8 cellular contexts compared by ENCODE assay signal in the genomic region with DNA sequence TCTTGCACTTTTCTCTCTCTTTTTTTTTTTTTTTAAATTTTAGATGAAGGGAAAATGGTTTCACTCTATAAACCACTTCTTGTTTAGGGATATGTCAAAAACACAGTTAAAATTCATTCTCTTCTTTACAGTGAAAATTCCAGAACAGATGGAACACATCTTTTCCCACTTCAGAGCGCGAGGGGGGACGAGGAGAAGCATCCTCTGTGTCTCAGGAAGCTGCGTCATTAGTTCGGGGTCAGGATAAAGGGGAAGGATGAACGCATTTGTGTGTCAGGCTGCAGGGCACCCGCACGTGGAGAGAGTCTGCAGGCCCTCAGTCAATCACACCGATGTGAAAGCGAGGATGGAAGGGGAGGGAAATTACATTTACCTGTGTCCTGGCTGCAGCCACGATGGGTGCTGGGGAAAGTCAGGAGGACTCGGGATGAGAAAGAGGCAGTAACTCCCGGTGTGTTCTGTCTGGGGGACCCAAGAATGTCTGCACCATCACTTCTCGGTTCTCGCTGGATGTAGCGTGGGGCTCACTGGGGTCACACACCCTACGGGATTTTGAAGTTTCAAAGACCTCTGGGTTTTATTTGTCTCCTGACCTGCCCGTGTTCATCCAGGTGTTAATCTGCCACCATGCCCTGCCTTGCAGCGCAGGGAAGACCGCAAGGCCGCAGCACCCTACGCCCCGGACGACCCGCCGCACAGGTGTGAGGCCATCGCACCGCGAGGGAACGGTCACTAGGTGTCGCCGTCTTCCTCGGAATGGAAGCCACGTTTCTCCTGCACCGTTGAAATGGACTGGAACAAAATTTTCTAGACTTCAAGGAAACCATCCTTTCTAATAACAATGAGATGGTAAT.
A peak's percentile ranks its signal among the peaks of the same experiment; 100 is the strongest.
DNase-seq lines count a peak whose midpoint lies in the region; ATAC-seq, FAIRE-seq and TF ChIP-seq lines count a peak whose summit lies in the region.

No MANE protein-coding gene starts in this region.

- H3K4me3 Mint-ChIP-seq in progenitor cell of endocrine pancreas (ENCODE audit: low read depth) = no peak overlapping the region

- peak; percentile 10 for DNase-seq in NCI-H2029 (lab: John Stamatoyannopoulos, UW)
- no peak for DNase-seq in NCI-H2029 treated with DMSO at 0.1 percent for 48 hours (lab: John Stamatoyannopoulos, UW)
- peak; percentile 27 for DNase-seq in SHP77 treated with DMSO at 0.1 percent for 48 hours (lab: John Stamatoyannopoulos, UW)
- peak; percentile 57 for DNase-seq in activated gamma-delta T cell treated with anti-CD3 and anti-CD28 coated beads, Interleukin-2, amount 50 U/mL, for 16 hours (ENCODE audit: low read depth)
- peak; percentile 89 for DNase-seq in Right ventricle myocardium inferior (ENCODE audit: missing footprints)
- DNase-seq in progenitor cell of endocrine pancreas (ENCODE audit: low spot score, unreplicated experiment) = peak; percentile 68
- DNase-seq in urothelium cell line (ENCODE audit: low spot score) = peak; percentile 27

- peak; percentile 64 for ATAC-seq in HG03095 (IDR thresholded peaks at IDR 0.05; ENCODE audit: unreplicated experiment)
- peak; percentile 77 for ATAC-seq in Right ventricle myocardium inferior

- no peak overlapping the region for H3K27ac Mint-ChIP-seq in progenitor cell of endocrine pancreas

- FAIRE-seq in urothelium cell line (lab: Jason Lieb, UNC) = no peak

- H3K27me3 Mint-ChIP-seq in progenitor cell of endocrine pancreas = peaks cover 28% of the 10 kb centered on the region

- no peaks in the 10 kb centered on the region for H3K4me1 Mint-ChIP-seq in progenitor cell of endocrine pancreas (ENCODE audit: low read depth)

- peaks cover 5% of the 10 kb centered on the region for H3K9me3 Mint-ChIP-seq in progenitor cell of endocrine pancreas (ENCODE audit: low read depth)

- TF ChIP-seq CTCF in progenitor cell of endocrine pancreas (IDR thresholded peaks at IDR 0.05; ENCODE audit: unreplicated experiment) = peak; percentile 97

- intact Hi-C loops in Right ventricle myocardium inferior (cut with DNase I) = loop anchor here (2.0 to 10.0 kb wide), 2 partner anchors 544 to 1426 kb away; no protein-coding TSS in a partner anchor

- H3K36me3 Mint-ChIP-seq in progenitor cell of endocrine pancreas (ENCODE audit: insufficient read depth) = no peaks in the 10 kb centered on the region
